ENCODE assay signal across 22 cellular contexts in the genomic region with DNA sequence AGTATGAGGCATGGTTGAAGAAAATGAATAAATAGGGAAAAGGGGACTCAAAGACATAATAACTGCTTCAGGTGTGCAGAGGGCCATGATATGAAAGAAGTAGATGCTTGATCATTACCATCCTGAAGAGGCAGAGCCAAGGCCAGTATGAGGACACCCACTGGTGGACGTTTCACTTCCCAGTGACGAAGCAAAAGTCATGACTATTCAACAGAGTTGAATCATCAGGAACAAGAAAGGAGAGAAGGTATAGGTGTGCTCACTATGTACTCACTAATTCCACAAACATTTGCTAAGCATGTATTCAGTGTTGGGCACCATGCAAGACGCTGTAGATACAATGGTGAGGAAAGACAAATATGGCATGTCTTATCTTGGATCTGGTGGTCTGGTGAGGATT.
DNase-seq lines count a peak whose midpoint lies in the region; ATAC-seq, FAIRE-seq and TF ChIP-seq lines count a peak whose summit lies in the region.
"Had no signal": no experiment of that assay in that cellular context is flagged by ENCODE, and none has a peak within 500 bp of the region (broad histone marks: within the 10 kb centered on the region; RNA-seq: fewer than 3 reads in every experiment).

No MANE protein-coding gene starts in this region.

- intact Hi-C loops in activated CD4-positive, alpha-beta T cell treated with anti-CD3 and anti-CD28 coated beads, Interleukin-2, amount 10 ng/mL, durations not matched to agents 24 days and 14 days (cut with micrococcal nuclease) = no loop called here
- intact Hi-C loops in thyroid gland (cut with DNase I) = no loop called here

- TF ChIP-seq CTCF in RWPE2 (IDR thresholded peaks at IDR 0.05; ENCODE audit: poor library complexity, severe bottlenecking) (no peak), foreskin keratinocyte (conservative IDR thresholded peaks at IDR 0.05) (peak; percentile 66), thyroid gland (IDR thresholded peaks at IDR 0.05) (no peak)

- H3K36me3 ChIP-seq in RWPE2 (ENCODE audit: low read depth) = no peaks in the 10 kb centered on the region
- no peaks in the 10 kb centered on the region for H3K36me3 ChIP-seq in thyroid gland
- H3K36me3 ChIP-seq: BE2C had no signal

- H3K27me3 Mint-ChIP-seq in activated CD4-positive, alpha-beta T cell treated with anti-CD3 and anti-CD28 coated beads, Interleukin-2, amount 10 ng/mL, durations not matched to agents 24 days and 14 days = no peaks in the 10 kb centered on the region
- H3K27me3 Mint-ChIP-seq: CD4-positive, alpha-beta T cell had no signal

- no peaks in the 10 kb centered on the region for H3K9me3 ChIP-seq in RWPE2 (ENCODE audit: severe bottlenecking)
- H3K9me3 ChIP-seq in thyroid gland = no peaks in the 10 kb centered on the region
- H3K9me3 ChIP-seq: BE2C, Caco-2 had no signal

- H3K4me3 ChIP-seq in RWPE2 (ENCODE audit: severe bottlenecking) (no peak overlapping the region), thyroid gland (replicated peaks in 1 of 3) (no peak overlapping the region)
- H3K4me3 ChIP-seq: GM23248 had no signal

- peak; percentile 45 for DNase-seq in activated CD4-positive, alpha-beta T cell treated with anti-CD3 and anti-CD28 coated beads, Interleukin-2, amount 10 ng/mL, durations not matched to agents 24 days and 14 days
- no peak for DNase-seq in activated CD4-positive, alpha-beta T cell treated with anti-CD3 and anti-CD28 coated beads, Interleukin-2, amount 50 U/mL, for 4 hours
- DNase-seq in RWPE2 (ENCODE audit: low spot score) (no peak), foreskin keratinocyte (peak; percentile 70 to 83), urothelium cell line (ENCODE audit: low spot score) (no peak), nucleus accumbens (lab: John Stamatoyannopoulos, UW) (no peak), thyroid gland (no peak)
- DNase-seq: BE2C; Caco-2; CD4-positive, alpha-beta T cell; GF-D8; HCEC 1CT; NCI-H1694; NCI-H510A; NCI-H774; SHP77 treated with DMSO at 0.1 percent for 48 hours had no signal

- H3K27ac ChIP-seq in RWPE2 (ENCODE audit: poor library complexity, severe bottlenecking) = no peak overlapping the region
- H3K27ac ChIP-seq in foreskin keratinocyte = peak overlapping the region; percentile 38
- H3K27ac ChIP-seq in thyroid gland = no peak overlapping the region
- H3K27ac ChIP-seq: HL-60 had no signal

- no peak overlapping the region for H3K27ac Mint-ChIP-seq in activated CD4-positive, alpha-beta T cell treated with anti-CD3 and anti-CD28 coated beads, Interleukin-2, amount 10 ng/mL, durations not matched to agents 24 days and 14 days
- H3K27ac Mint-ChIP-seq: CD4-positive, alpha-beta T cell; IgD-negative memory B cell had no signal

- H3K4me1 Mint-ChIP-seq in activated CD4-positive, alpha-beta T cell treated with anti-CD3 and anti-CD28 coated beads, Interleukin-2, amount 10 ng/mL, durations not matched to agents 24 days and 14 days = no peaks in the 10 kb centered on the region

- ATAC-seq in RWPE2 (ENCODE audit: low read depth) = peak; percentile 67
- ATAC-seq in foreskin keratinocyte = peak; percentile 86

- H3K4me3 Mint-ChIP-seq in activated CD4-positive, alpha-beta T cell treated with anti-CD3 and anti-CD28 coated beads, Interleukin-2, amount 10 ng/mL, durations not matched to agents 24 days and 14 days = no peak overlapping the region
- H3K4me3 Mint-ChIP-seq: CD4-positive, alpha-beta T cell had no signal

- H3K36me3 Mint-ChIP-seq in activated CD4-positive, alpha-beta T cell treated with anti-CD3 and anti-CD28 coated beads, Interleukin-2, amount 10 ng/mL, durations not matched to agents 24 days and 14 days (ENCODE audit: low read depth) = no peaks in the 10 kb centered on the region
- H3K36me3 Mint-ChIP-seq: IgD-negative memory B cell had no signal

- 84 to 87% methylated on average over 3 of the region's 3 CpGs for WGBS in thyroid gland, 2 donors

- peak; percentile 73 for FAIRE-seq in urothelium cell line (lab: Jason Lieb, UNC)
- FAIRE-seq: A204.1, GM19239, HTR-8/SVneo had no signal

- no peak for TF ChIP-seq POLR2A in thyroid gland (IDR thresholded peaks at IDR 0.05)

- peaks cover 4% of the 10 kb centered on the region for H3K9me3 Mint-ChIP-seq in activated CD4-positive, alpha-beta T cell treated with anti-CD3 and anti-CD28 coated beads, Interleukin-2, amount 10 ng/mL, durations not matched to agents 24 days and 14 days
- H3K9me3 Mint-ChIP-seq: CD4-positive, alpha-beta T cell had no signal

- no peaks in the 10 kb centered on the region for H3K27me3 ChIP-seq in RWPE2 (ENCODE audit: insufficient read depth, poor library complexity, severe bottlenecking)
- no peaks in the 10 kb centered on the region for H3K27me3 ChIP-seq in foreskin keratinocyte
- no peaks in the 10 kb centered on the region for H3K27me3 ChIP-seq in thyroid gland
- H3K27me3 ChIP-seq: BE2C had no signal

- no peaks in the 10 kb centered on the region for H3K4me1 ChIP-seq in RWPE2 (ENCODE audit: insufficient read depth, poor library complexity, severe bottlenecking)
- no peaks in the 10 kb centered on the region for H3K4me1 ChIP-seq in foreskin keratinocyte
- H3K4me1 ChIP-seq in thyroid gland = no peaks in the 10 kb centered on the region
- H3K4me1 ChIP-seq: BE2C, Caco-2 had no signal

Comparison
In these comparisons a context has a peak if more than half of its experiments do, and no peak if none do; other contexts are left out.
1. DNase-seq: peak in activated CD4-positive, alpha-beta T cell treated with anti-CD3 and anti-CD28 coated beads, Interleukin-2, amount 10 ng/mL, durations not matched to agents 24 days and 14 days (single experiment) and foreskin keratinocyte (2 of 2); none in activated CD4-positive, alpha-beta T cell treated with anti-CD3 and anti-CD28 coated beads, Interleukin-2, amount 50 U/mL, for 4 hours (0 of 2), RWPE2 (single experiment), urothelium cell line (single experiment), nucleus accumbens (0 of 56) and thyroid gland (0 of 2).